9 cellular contexts compared by ENCODE assay signal in the genomic region with DNA sequence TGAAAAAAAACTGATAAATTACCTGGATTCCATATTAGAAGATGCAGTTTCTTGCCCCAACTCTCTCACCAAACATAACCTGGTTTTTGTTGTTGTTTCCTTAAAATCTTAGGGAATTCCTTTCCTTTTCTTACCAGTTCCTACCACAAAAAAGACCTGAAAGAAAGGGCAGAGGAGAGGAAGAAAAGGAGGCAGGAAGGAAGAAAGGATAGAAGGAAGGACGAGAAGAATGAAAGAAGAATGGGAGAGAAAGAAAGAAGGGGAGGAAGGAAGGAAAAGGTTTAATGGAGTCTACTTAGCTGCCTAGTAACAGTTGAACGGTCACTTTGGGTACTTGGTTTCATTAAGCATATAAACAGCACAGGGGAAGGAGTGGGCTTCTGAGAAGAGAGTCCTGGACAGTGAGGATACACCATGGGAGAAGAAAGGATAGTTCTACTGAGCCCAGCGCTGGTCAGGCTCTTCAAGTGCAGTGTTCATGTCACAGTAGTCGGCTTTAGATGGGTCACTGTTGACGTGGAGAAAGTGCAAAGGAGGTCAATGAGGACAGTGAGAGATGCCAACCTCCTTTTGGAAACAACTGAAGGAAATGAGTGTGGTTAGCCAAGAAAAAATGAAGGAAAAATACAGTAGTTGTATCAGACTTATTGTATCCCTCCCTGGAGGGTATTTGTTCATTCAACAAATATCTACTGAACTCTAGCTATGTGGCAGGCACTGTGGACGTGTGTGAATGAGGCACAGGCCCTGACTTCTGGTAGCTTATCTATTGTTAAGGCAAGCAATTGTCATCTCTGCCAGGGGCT. TPM values are rescaled to one million over a fixed set of nuclear protein-coding genes. Genes with fewer than 3 reads are reported as not detected.
DNase-seq lines count a peak whose midpoint lies in the region; ATAC-seq, FAIRE-seq and TF ChIP-seq lines count a peak whose summit lies in the region.
"Had no signal": no experiment of that assay in that cellular context is flagged by ENCODE, and none has a peak within 500 bp of the region (broad histone marks: within the 10 kb centered on the region; RNA-seq: fewer than 3 reads in every experiment).

No MANE protein-coding gene starts in this region.

- no peak overlapping the region for H3K27ac ChIP-seq in H1 (ENCODE audit: low read depth, low read length)
- peak overlapping the region; percentile 94 for H3K27ac ChIP-seq in neutrophil

- H3K4me1 ChIP-seq in H1 (replicated peaks in 1 of 4; ENCODE audit: control insufficient read depth in 3 of 4, insufficient read depth in 4 of 4, low read length in 3 of 4) = peaks cover 0 to 12% (median 3%) of the 10 kb centered on the region in 4 experiments; a peak in 2 of 7 replicates
- H3K4me1 ChIP-seq in neutrophil (ENCODE audit: control insufficient read depth in 1 of 2, insufficient read depth in 1 of 2, low read depth in 1 of 2, low read length in 1 of 2) = peaks cover 29 to 30% of the 10 kb centered on the region in 2 experiments

- H3K27ac Mint-ChIP-seq in Calu3 (ENCODE audit: unreplicated experiment) = no peak overlapping the region

- TF ChIP-seq RAD21 in H1 (IDR thresholded peaks at IDR 0.05 in 1 of 2, conservative IDR thresholded peaks at IDR 0.05 in 1 of 2; ENCODE audit: low read depth in 2 of 2, low read length in 2 of 2) = no peak

- no peak overlapping the region for H3K56ac ChIP-seq in H1 (replicated peaks; ENCODE audit: insufficient read length, low read depth, low read length)

- WGBS in H1 (ENCODE audit: extremely low coverage in 1 of 2, insufficient coverage in 1 of 2, insufficient read length in 1 of 2, insufficient replicate concordance in 2 of 2, low coverage in 1 of 2, low lambda C conversion rate in 2 of 2, missing lambda C conversion rate in 1 of 2), 2 experiments = 83 to 100% methylated on average over 1 to 5 of the region's 6 CpGs

- ATAC-seq in HG02798 (IDR thresholded peaks at IDR 0.05; ENCODE audit: poor library complexity, unreplicated experiment) = no peak

- no peaks in the 10 kb centered on the region for H4K20me1 ChIP-seq in H1 (replicated peaks in 1 of 2; ENCODE audit: control insufficient read depth in 1 of 2, insufficient read depth in 2 of 2, low read length in 2 of 2)

- no peak overlapping the region for H2BK5ac ChIP-seq in H1 (ENCODE audit: low read depth, low read length)

- H4K8ac ChIP-seq in H1 (ENCODE audit: extremely low read depth, insufficient read depth, low read length) = no peak overlapping the region

- H2AK5ac ChIP-seq in H1 (ENCODE audit: low read depth, low read length) = no peak overlapping the region

- TF ChIP-seq EP300 in H1 (IDR thresholded peaks at IDR 0.05; ENCODE audit: borderline replicate concordance in 1 of 2, low read depth in 2 of 2, low read length in 2 of 2) = no peak

- H3K14ac ChIP-seq in H1 (ENCODE audit: insufficient read length) = no peak overlapping the region

- H2BK12ac ChIP-seq in H1 (ENCODE audit: low read depth, low read length) = no peak overlapping the region

- H2BK120ac ChIP-seq in H1 (replicated peaks; ENCODE audit: low read depth, low read length) = no peak overlapping the region

- H3K36me3 ChIP-seq in H1 (ENCODE audit: control insufficient read depth in 2 of 4, insufficient read depth in 4 of 4, low read length in 3 of 4) = no peaks in the 10 kb centered on the region
- no peaks in the 10 kb centered on the region for H3K36me3 ChIP-seq in neutrophil

- no peak overlapping the region for H3K4ac ChIP-seq in H1 (replicated peaks; ENCODE audit: insufficient read length, low read depth, low read length)

- H3K9me3 ChIP-seq in H1 (ENCODE audit: insufficient read depth in 2 of 2, low read depth in 1 of 2, low read length in 1 of 2) = no peaks in the 10 kb centered on the region
- H3K9me3 ChIP-seq in neutrophil = no peaks in the 10 kb centered on the region

- peaks cover 0 to 29% of the 10 kb centered on the region in 2 experiments; a peak in 2 of 4 replicates for H3K79me2 ChIP-seq in H1 (ENCODE audit: control insufficient read depth in 1 of 2, insufficient read depth in 2 of 2, low read length in 2 of 2)

- peaks cover 3% of the 10 kb centered on the region for H3K23me2 ChIP-seq in H1 (ENCODE audit: low read depth, low read length)

- H3K4me2 ChIP-seq in H1 (ENCODE audit: insufficient read depth in 1 of 2, low read depth in 2 of 2, low read length in 2 of 2) = peak overlapping the region; percentile 76 to 85; a peak in 3 of 4 replicates

- no peaks in the 10 kb centered on the region for H3K27me3 Mint-ChIP-seq in Calu3 (ENCODE audit: unreplicated experiment)

- CTCF ChIA-PET in Calu3 (lab: Charles Lee) = no interaction called here
- CTCF ChIA-PET in H1 (lab: Charles Lee; ENCODE audit: partially characterized antibody) = interaction anchor here (0.6 to 2.0 kb wide), 5 partner anchors 20 to 1447 kb away, joined by 3 to 7 read pairs (median 5); a partner anchor contains a TSS

- intact Hi-C loops in Calu3 (cut with micrococcal nuclease; ENCODE audit: unreplicated experiment) = no loop called here

- H3K9me3 Mint-ChIP-seq in Calu3 (ENCODE audit: low read depth, unreplicated experiment) = no peaks in the 10 kb centered on the region

- no peaks in the 10 kb centered on the region; a peak in 1 of 7 replicates for H3K27me3 ChIP-seq in H1 (replicated peaks in 1 of 4; ENCODE audit: control insufficient read depth in 3 of 4, extremely low read depth in 1 of 4, insufficient read depth in 3 of 4, low read length in 3 of 4)
- no peaks in the 10 kb centered on the region for H3K27me3 ChIP-seq in neutrophil

- H2BK15ac ChIP-seq in H1 (ENCODE audit: low read length) = no peak overlapping the region

- no peak for FAIRE-seq in H1 (lab: Jason Lieb, UNC)

- POLR2A ChIA-PET in H1 (lab: Charles Lee; ENCODE audit: partially characterized antibody) = interaction anchor here (1.1 kb wide), 1 partner anchor 13 kb away, joined by 3 read pairs; no protein-coding TSS in a partner anchor

- no peak overlapping the region for H4K91ac ChIP-seq in H1 (replicated peaks; ENCODE audit: insufficient read length, low read length)

- H3K4me3 ChIP-seq in H1 (ENCODE audit: extremely low read depth in 1 of 4, insufficient read depth in 2 of 4, low read depth in 3 of 4, low read length in 4 of 4) (peak overlapping the region in 2 of 4 experiments; percentile 91 to 97; a peak in 4 of 8 replicates), neutrophil (ENCODE audit: low read depth in 1 of 2, low read length in 1 of 2) (peak overlapping the region in 1 of 2 experiments; percentile 89)

- no peak for TF ChIP-seq POLR2A in H1 (IDR thresholded peaks at IDR 0.05; ENCODE audit: control extremely low read depth in 1 of 2, low read depth in 2 of 2, low read length in 2 of 2)

- H3K4me3 Mint-ChIP-seq in Calu3 (ENCODE audit: low read depth, unreplicated experiment) = peak overlapping the region; percentile 75

- H3K4me1 Mint-ChIP-seq in Calu3 (ENCODE audit: low read depth, unreplicated experiment) = peaks cover 23% of the 10 kb centered on the region

- H3K79me1 ChIP-seq in H1 (ENCODE audit: low read depth, low read length) = no peaks in the 10 kb centered on the region; the same call in 1 of the 2 replicates

- peaks cover 29% of the 10 kb centered on the region for H3K36me3 Mint-ChIP-seq in Calu3 (ENCODE audit: insufficient read depth, unreplicated experiment)

- no TSS peak for BruUV-seq in Calu3 (replicated peaks; lab: Mats Ljungman, UMichigan)

- H2BK20ac ChIP-seq in H1 (ENCODE audit: low read length) = no peak overlapping the region

- no peak overlapping the region for H3K23ac ChIP-seq in H1 (ENCODE audit: insufficient read length)

- no peak overlapping the region for H4K5ac ChIP-seq in H1 (ENCODE audit: insufficient read length, low read depth, low read length)

- DNase-seq in Calu3 = no peak
- peak; percentile 46 for DNase-seq in OCI-M1 (lab: John Stamatoyannopoulos, UW)
- DNase-seq in H1 (ENCODE audit: low read depth in 1 of 2, low spot score in 2 of 2) = no peak
- DNase-seq in SKM-1 (lab: John Stamatoyannopoulos, UW; ENCODE audit: unreplicated experiment) = no peak
- no peak for DNase-seq in GOT3 (lab: John Stamatoyannopoulos, UW)
- no peak for DNase-seq in MV-4-11 (lab: John Stamatoyannopoulos, UW)
- DNase-seq: activated effector memory CD4-positive, alpha-beta T cell treated with anti-CD3 and anti-CD28 coated beads, Interleukin-2, amount 50 U/mL, for 16 hours had no signal

- TF ChIP-seq CTCF in Calu3 (IDR thresholded peaks at IDR 0.05; ENCODE audit: unreplicated experiment) (no peak), H1 (IDR thresholded peaks at IDR 0.05; ENCODE audit: control extremely low read depth in 1 of 3, insufficient read depth in 1 of 3, low read depth in 1 of 3, low read length in 3 of 3) (no peak), neutrophil (IDR thresholded peaks at IDR 0.05) (no peak)

- H2AFZ ChIP-seq in H1 (ENCODE audit: low read length) = peak overlapping the region; percentile 41; the same call in 1 of the 2 replicates

- H3K18ac ChIP-seq in H1 (ENCODE audit: extremely low read depth, low read length) = no peak overlapping the region

- no peak overlapping the region for H3K9ac ChIP-seq in H1 (replicated peaks in 1 of 4; ENCODE audit: extremely low read depth in 1 of 4, low read depth in 3 of 4, low read length in 3 of 4)

TF ChIP-seq in H1, 55 proteins besides CTCF, POLR2A, EP300 and RAD21 (continues in another document):
- no peak for TF ChIP-seq BCL11A (IDR thresholded peaks at IDR 0.05; ENCODE audit: low read depth in 2 of 2, low read length in 2 of 2)

RNA-seq across cellular contexts. Expression of a gene that starts 1.1 kb away (rescaled TPM):
- total RNA-seq in Calu3 (2022) = 12.0 and 16.5 TPM in 2 replicates
- total RNA-seq in H1 (2021; fragmentation: NEBNext Ultra II Directional; extraction: Animal tissue kit (Norgen Biotek cat#: 25700)) = 10.9 and 11.9 TPM in 2 replicates
- 3.0 and 4.5 TPM in 2 replicates for polyA plus RNA-seq in H1 (2011; rRNA removed)
- polyA plus RNA-seq in H1 (2011; cell fraction: cytosol; rRNA removed) = 5.6 TPM
- polyA plus RNA-seq in H1 (2011; cell fraction: nucleus; rRNA removed) = 2.3 TPM
- polyA plus RNA-seq in H1 (2012, experiment 1 of 2) = 3.9 to 5.7 TPM (median 4.9 TPM) in 4 replicates
- 3.1 TPM for polyA plus RNA-seq in H1 (2012, experiment 2 of 2)
- polyA plus RNA-seq in H1 (2013, experiment 1 of 2) = 5.5 TPM
- 6.7 TPM for polyA plus RNA-seq in H1 (2013, experiment 2 of 2)
- polyA minus RNA-seq in H1 (2011; rRNA and poly(A)+ RNA removed) = 1.6 and 2.2 TPM in 2 replicates
- polyA minus RNA-seq in H1 (2011; cell fraction: cytosol; rRNA and poly(A)+ RNA removed) = 9.0 TPM
- 8.7 TPM for polyA minus RNA-seq in H1 (2011; cell fraction: nucleus; rRNA and poly(A)+ RNA removed)

RNA-seq across cellular contexts. Expression of a gene that starts 34.5 kb away (rescaled TPM):
- total RNA-seq in Calu3 (2022) = not detected in 2 replicates
- not detected in 2 replicates for total RNA-seq in H1 (2021; fragmentation: NEBNext Ultra II Directional; extraction: Animal tissue kit (Norgen Biotek cat#: 25700))
- not detected in 2 replicates for polyA plus RNA-seq in H1 (2011; rRNA removed)
- polyA plus RNA-seq in H1 (2011; cell fraction: cytosol; rRNA removed) = not detected
- polyA plus RNA-seq in H1 (2011; cell fraction: nucleus; rRNA removed) = not detected
- not detected in 4 replicates for polyA plus RNA-seq in H1 (2012, experiment 1 of 2)
- not detected for polyA plus RNA-seq in H1 (2012, experiment 2 of 2)
- polyA plus RNA-seq in H1 (2013, experiment 1 of 2) = not detected
- polyA plus RNA-seq in H1 (2013, experiment 2 of 2) = 0.09 TPM
- polyA minus RNA-seq in H1 (2011; rRNA and poly(A)+ RNA removed) = not detected in 2 replicates
- not detected for polyA minus RNA-seq in H1 (2011; cell fraction: cytosol; rRNA and poly(A)+ RNA removed)
- polyA minus RNA-seq in H1 (2011; cell fraction: nucleus; rRNA and poly(A)+ RNA removed) = not detected
